ENCODE assay signal across 33 cellular contexts in genomic region chr7:6886198-6886597, GRCh38.
"Had no signal": no experiment of that assay in that cellular context is flagged by ENCODE, and none has a peak within 500 bp of the region (broad histone marks: within the 10 kb centered on the region; RNA-seq: fewer than 3 reads in every experiment).

No MANE protein-coding gene starts in this region.

- DNase-seq: activated CD4-positive, alpha-beta memory T cell treated with anti-CD3 and anti-CD28 coated beads for 36 hours; activated CD4-positive, alpha-beta T cell treated with anti-CD3 and anti-CD28 coated beads for 36 hours; activated CD4-positive, alpha-beta T cell treated with anti-CD3 and anti-CD28 coated beads, Interleukin-2, amount 10 ng/mL, durations not matched to agents 24 days and 14 days; activated CD4-positive, CD25-positive, alpha-beta regulatory T cell; activated CD4-positive, CD25-positive, alpha-beta regulatory T cell treated with anti-CD3 and anti-CD28 coated beads, Interleukin-2, amount 50 U/mL, for 72 hours; activated CD8-positive, alpha-beta memory T cell treated with anti-CD3 and anti-CD28 coated beads, Interleukin-2, amount 10 ng/mL, durations not matched to agents 7 days and 5 days; activated CD8-positive, alpha-beta memory T cell treated with anti-CD3 and anti-CD28 coated beads, Interleukin-2, amount 50 U/mL, for 4 hours; activated CD8-positive, alpha-beta T cell treated with anti-CD3 and anti-CD28 coated beads, Interleukin-2, amount 10 ng/mL, durations not matched to agents 7 days and 5 days; activated effector memory CD4-positive, alpha-beta T cell treated with anti-CD3 and anti-CD28 coated beads, Interleukin-2, amount 50 U/mL, for 16 hours; activated naive CD4-positive, alpha-beta T cell treated with anti-CD3 and anti-CD28 coated beads for 36 hours; activated naive CD8-positive, alpha-beta T cell treated with anti-CD3 and anti-CD28 coated beads, Interleukin-2, amount 10 ng/mL, durations not matched to agents 7 days and 5 days; activated T-cell treated with anti-CD3 and anti-CD28 coated beads, Interleukin-2, amount 50 U/mL, for 1 hour; activated T-cell treated with anti-CD3 and anti-CD28 coated beads, Interleukin-2, amount 50 U/mL, for 48 hours; central memory CD4-positive, alpha-beta T cell; cerebellar nuclear complex; colonic mucosa; effector CD8-positive, alpha-beta T cell; esophagus squamous epithelium; foreskin melanocyte; head of caudate nucleus; hippocampal formation; T1000; WERI-Rb-1 had no signal

- H3K4me3 Mint-ChIP-seq: activated CD4-positive, alpha-beta memory T cell treated with anti-CD3 and anti-CD28 coated beads for 36 hours; activated CD4-positive, alpha-beta T cell treated with anti-CD3 and anti-CD28 coated beads for 36 hours; activated CD4-positive, alpha-beta T cell treated with anti-CD3 and anti-CD28 coated beads, Interleukin-2, amount 10 ng/mL, durations not matched to agents 24 days and 14 days; activated CD8-positive, alpha-beta memory T cell treated with anti-CD3 and anti-CD28 coated beads, Interleukin-2, amount 10 ng/mL, durations not matched to agents 7 days and 5 days; activated CD8-positive, alpha-beta T cell treated with anti-CD3 and anti-CD28 coated beads, Interleukin-2, amount 10 ng/mL, durations not matched to agents 7 days and 5 days; activated naive CD4-positive, alpha-beta T cell treated with anti-CD3 and anti-CD28 coated beads for 36 hours; activated naive CD4-positive, alpha-beta T cell treated with anti-CD3 and anti-CD28 coated beads, Interleukin-2, amount 50 U/mL, for 24 hours; activated naive CD8-positive, alpha-beta T cell treated with anti-CD3 and anti-CD28 coated beads, Interleukin-2, amount 10 ng/mL, durations not matched to agents 7 days and 5 days; activated T-helper 1 cell treated with anti-CD3 and anti-CD28 coated beads, Interleukin-12 subunit alpha, Interleukin-12 subunit beta, Interleukin-2, Interleukin-4 antibody, amounts not matched to agents 30 ng/mL and 10 ng/mL and 1 ng/mL, durations not matched to agents 14 hours and 24 hours and 36 hours; brain; T-helper 2 cell treated with Interferon-gamma antibody and Interleukin-4, amounts not matched to agents 5 μg/mL and 100 μg/mL, for 36 hours had no signal

- H3K4me1 ChIP-seq: ascending aorta, breast epithelium, colonic mucosa, esophagus squamous epithelium, gastroesophageal sphincter had no signal

- H3K9me3 Mint-ChIP-seq: activated CD4-positive, alpha-beta memory T cell treated with anti-CD3 and anti-CD28 coated beads for 36 hours; activated naive CD4-positive, alpha-beta T cell treated with anti-CD3 and anti-CD28 coated beads for 36 hours; activated naive CD4-positive, alpha-beta T cell treated with anti-CD3 and anti-CD28 coated beads, Interleukin-2, amount 50 U/mL, for 24 hours; activated T-helper 1 cell treated with anti-CD3 and anti-CD28 coated beads, Interleukin-12 subunit alpha, Interleukin-12 subunit beta, Interleukin-2, Interleukin-4 antibody, amounts not matched to agents 30 ng/mL and 10 ng/mL and 1 ng/mL, durations not matched to agents 14 hours and 24 hours and 36 hours; activated T-helper 2 cell treated with anti-CD3 and anti-CD28 coated beads, Interferon-gamma antibody, Interleukin-2, Interleukin-4, amounts not matched to agents 10 μg/mL and 5 μg/mL and 100 μg/mL, durations not matched to agents 14 hours and 24 hours and 36 hours had no signal

- H3K27ac Mint-ChIP-seq: activated CD4-positive, alpha-beta memory T cell treated with anti-CD3 and anti-CD28 coated beads for 36 hours; activated CD4-positive, alpha-beta T cell treated with anti-CD3 and anti-CD28 coated beads for 36 hours; activated CD4-positive, alpha-beta T cell treated with anti-CD3 and anti-CD28 coated beads, Interleukin-2, amount 10 ng/mL, durations not matched to agents 24 days and 14 days; activated CD8-positive, alpha-beta memory T cell treated with anti-CD3 and anti-CD28 coated beads, Interleukin-2, amount 10 ng/mL, durations not matched to agents 7 days and 5 days; activated CD8-positive, alpha-beta T cell treated with anti-CD3 and anti-CD28 coated beads, Interleukin-2, amount 10 ng/mL, durations not matched to agents 7 days and 5 days; activated naive CD4-positive, alpha-beta T cell treated with anti-CD3 and anti-CD28 coated beads for 36 hours; activated naive CD4-positive, alpha-beta T cell treated with anti-CD3 and anti-CD28 coated beads, Interleukin-2, amount 50 U/mL, for 24 hours; activated naive CD8-positive, alpha-beta T cell treated with anti-CD3 and anti-CD28 coated beads, Interleukin-2, amount 10 ng/mL, durations not matched to agents 7 days and 5 days; activated T-helper 1 cell treated with anti-CD3 and anti-CD28 coated beads, Interleukin-12 subunit alpha, Interleukin-12 subunit beta, Interleukin-2, Interleukin-4 antibody, amounts not matched to agents 30 ng/mL and 10 ng/mL and 1 ng/mL, durations not matched to agents 14 hours and 24 hours and 36 hours; activated T-helper 2 cell treated with anti-CD3 and anti-CD28 coated beads, Interferon-gamma antibody, Interleukin-2, Interleukin-4, amounts not matched to agents 10 μg/mL and 5 μg/mL and 100 μg/mL, durations not matched to agents 14 hours and 24 hours and 36 hours; brain; T-helper 2 cell treated with Interferon-gamma antibody and Interleukin-4, amounts not matched to agents 5 μg/mL and 100 μg/mL, for 36 hours had no signal

- H3K27ac ChIP-seq: ascending aorta, breast epithelium, cardiac muscle cell, colonic mucosa, epithelial cell of prostate, esophagus squamous epithelium, gastroesophageal sphincter, WERI-Rb-1 had no signal

- H3K27me3 ChIP-seq: ascending aorta, breast epithelium, colonic mucosa had no signal

- H3K36me3 Mint-ChIP-seq: activated CD4-positive, alpha-beta memory T cell treated with anti-CD3 and anti-CD28 coated beads for 36 hours; activated CD8-positive, alpha-beta memory T cell treated with anti-CD3 and anti-CD28 coated beads, Interleukin-2, amount 10 ng/mL, durations not matched to agents 7 days and 5 days; activated naive CD4-positive, alpha-beta T cell treated with anti-CD3 and anti-CD28 coated beads, Interleukin-2, amount 50 U/mL, for 24 hours; activated naive CD8-positive, alpha-beta T cell treated with anti-CD3 and anti-CD28 coated beads, Interleukin-2, amount 10 ng/mL, durations not matched to agents 7 days and 5 days; brain had no signal

- H3K4me3 ChIP-seq: ascending aorta, breast epithelium, cardiac muscle cell, colonic mucosa, esophagus squamous epithelium, gastroesophageal sphincter had no signal

- H3K27me3 Mint-ChIP-seq: activated CD4-positive, alpha-beta T cell treated with anti-CD3 and anti-CD28 coated beads for 36 hours; activated CD4-positive, alpha-beta T cell treated with anti-CD3 and anti-CD28 coated beads, Interleukin-2, amount 10 ng/mL, durations not matched to agents 24 days and 14 days; activated CD8-positive, alpha-beta memory T cell treated with anti-CD3 and anti-CD28 coated beads, Interleukin-2, amount 10 ng/mL, durations not matched to agents 7 days and 5 days had no signal

- ATAC-seq: activated CD4-positive, alpha-beta T cell treated with anti-CD3 and anti-CD28 coated beads for 36 hours; activated CD8-positive, alpha-beta memory T cell treated with anti-CD3 and anti-CD28 coated beads, Interleukin-2, amount 10 ng/mL, durations not matched to agents 7 days and 5 days; activated CD8-positive, alpha-beta T cell treated with anti-CD3 and anti-CD28 coated beads, Interleukin-2, amount 10 ng/mL, durations not matched to agents 7 days and 5 days; gastroesophageal sphincter had no signal

- H3K4me1 Mint-ChIP-seq: activated CD4-positive, alpha-beta T cell treated with anti-CD3 and anti-CD28 coated beads for 36 hours; activated CD4-positive, alpha-beta T cell treated with anti-CD3 and anti-CD28 coated beads, Interleukin-2, amount 10 ng/mL, durations not matched to agents 24 days and 14 days; activated naive CD4-positive, alpha-beta T cell treated with anti-CD3 and anti-CD28 coated beads, Interleukin-2, amount 50 U/mL, for 24 hours had no signal

- H3K36me3 ChIP-seq: ascending aorta, breast epithelium, cardiac muscle cell, colonic mucosa, esophagus squamous epithelium, gastroesophageal sphincter, WERI-Rb-1 had no signal

- H3K9me3 ChIP-seq: ascending aorta, breast epithelium, colonic mucosa, esophagus squamous epithelium, gastroesophageal sphincter had no signal
